ENCODE assay signal across 8 cellular contexts in genomic region chr12:81644503-81644902, GRCh38.
DNase-seq lines count a peak whose midpoint lies in the region; ATAC-seq and TF ChIP-seq lines count a peak whose summit lies in the region.

No MANE protein-coding gene starts in this region.

- H3K27ac ChIP-seq in transverse colon = no peak overlapping the region

- H3K9me3 Mint-ChIP-seq in glutamatergic neuron (ENCODE audit: unreplicated experiment) = no peaks in the 10 kb centered on the region

- peak; percentile 69 for DNase-seq in DMS153 (lab: John Stamatoyannopoulos, UW)
- peak; percentile 74 for DNase-seq in NCI-H1105 treated with DMSO at 0.1 percent for 48 hours (lab: John Stamatoyannopoulos, UW)
- peak; percentile 62 for DNase-seq in SW480 (ENCODE audit: low spot score)
- DNase-seq in glutamatergic neuron = no peak
- DNase-seq in transverse colon = no peak
- DNase-seq in occipital lobe (lab: John Stamatoyannopoulos, UW) = no peak

- ATAC-seq in GM21576 (IDR thresholded peaks at IDR 0.05; ENCODE audit: unreplicated experiment) (peak; percentile 56), HG03196 (IDR thresholded peaks at IDR 0.05; ENCODE audit: unreplicated experiment) (no peak)

- TF ChIP-seq POLR2A in transverse colon (IDR thresholded peaks at IDR 0.05) = no peak

- no peak overlapping the region for H3K4me3 Mint-ChIP-seq in glutamatergic neuron (ENCODE audit: unreplicated experiment)

- TF ChIP-seq EP300 in transverse colon (IDR thresholded peaks at IDR 0.05; ENCODE audit: low read depth) = no peak

- H3K4me3 ChIP-seq in transverse colon = no peak overlapping the region

- 6 to 7% methylated on average over 1 of the region's 1 CpG for WGBS in transverse colon (ENCODE audit: low coverage in 1 of 2), 2 donors

- peak; percentile 37 for TF ChIP-seq CTCF in glutamatergic neuron (IDR thresholded peaks at IDR 0.05; ENCODE audit: partially characterized antibody, unreplicated experiment)
- TF ChIP-seq CTCF in transverse colon (IDR thresholded peaks at IDR 0.05) = peak; percentile 24 to 39 (median 34)

- in situ Hi-C loops in transverse colon (cut with MboI; ENCODE audit: low pct_ligation_motif_present in 1 of 4, low pct_unique_long_range_greater_than_20kb in 1 of 4, low sequenced_read_pairs in 3 of 4) = loop anchor here (25.0 kb wide), 2 partner anchors 182 to 693 kb away; no protein-coding TSS in a partner anchor

- no peaks in the 10 kb centered on the region for H3K36me3 ChIP-seq in transverse colon

- intact Hi-C loops in transverse colon (cut with DNase I; ENCODE audit: low total_unique reads) = loop anchor here (10.0 kb wide), 1 partner anchor 710 kb away; the partner anchor contains the start of genes CCDC59 and METTL25

- H3K9me3 ChIP-seq in transverse colon = no peaks in the 10 kb centered on the region

- no peaks in the 10 kb centered on the region for H3K4me1 Mint-ChIP-seq in glutamatergic neuron (ENCODE audit: low read depth, unreplicated experiment)

- no peaks in the 10 kb centered on the region for H3K36me3 Mint-ChIP-seq in glutamatergic neuron (ENCODE audit: unreplicated experiment)

- no peak overlapping the region for H3K27ac Mint-ChIP-seq in glutamatergic neuron (ENCODE audit: unreplicated experiment)

- no peaks in the 10 kb centered on the region for H3K4me1 ChIP-seq in transverse colon

- no peaks in the 10 kb centered on the region for H3K27me3 ChIP-seq in transverse colon

- H3K27me3 Mint-ChIP-seq in glutamatergic neuron (ENCODE audit: unreplicated experiment) = no peaks in the 10 kb centered on the region

Comparison
In these comparisons a context has a peak if more than half of its experiments do, and no peak if none do; other contexts are left out.
1. DNase-seq: peak in DMS153 (single experiment), NCI-H1105 treated with DMSO at 0.1 percent for 48 hours (single experiment) and SW480 (single experiment); none in glutamatergic neuron (single experiment), transverse colon (single experiment) and occipital lobe (single experiment).